ENCODE assay signal across 11 cellular contexts in genomic region chr9:133129001-133129799, GRCh38. TPM values are rescaled to one million over a fixed set of nuclear protein-coding genes. Genes with fewer than 3 reads are reported as not detected.
DNase-seq lines count a peak whose midpoint lies in the region; ATAC-seq and TF ChIP-seq lines count a peak whose summit lies in the region.
"Had no signal": no experiment of that assay in that cellular context is flagged by ENCODE, and none has a peak within 500 bp of the region (broad histone marks: within the 10 kb centered on the region; RNA-seq: fewer than 3 reads in every experiment).

No MANE protein-coding gene starts in this region.

- no peak for TF ChIP-seq POLR2A in heart left ventricle (IDR thresholded peaks at IDR 0.05)

- peaks cover 20% of the 10 kb centered on the region for H3K36me3 Mint-ChIP-seq in T-helper 2 cell treated with Interferon-gamma antibody and Interleukin-4, amounts not matched to agents 5 μg/mL and 100 μg/mL, for 36 hours (ENCODE audit: low read depth)

- H3K4me1 Mint-ChIP-seq in T-helper 2 cell treated with Interferon-gamma antibody and Interleukin-4, amounts not matched to agents 5 μg/mL and 100 μg/mL, for 36 hours (ENCODE audit: low read depth), result peaks cover 40% of the 10 kb centered on the region

- peak overlapping the region in 9 of 12 donors; percentile 34 to 76 (median 56) for H3K27ac ChIP-seq in heart left ventricle
- H3K27ac ChIP-seq in psoas muscle, result peak overlapping the region; percentile 90
- H3K27ac ChIP-seq: 22Rv1, hepatocyte had no signal

- H3K27me3 Mint-ChIP-seq in T-helper 2 cell treated with Interferon-gamma antibody and Interleukin-4, amounts not matched to agents 5 μg/mL and 100 μg/mL, for 36 hours (ENCODE audit: low read depth), result no peaks in the 10 kb centered on the region
- H3K27me3 Mint-ChIP-seq: stimulated activated naive B cell treated with anti-CD40 and anti-IgM and Interleukin-4, amounts not matched to agents 10 μg/mL and 1 μg/mL and 100 μg/mL, for 72 hours had no signal

- peaks cover 25 to 80% (median 56%) of the 10 kb centered on the region in 12 donors for H3K4me1 ChIP-seq in heart left ventricle
- peaks cover 71% of the 10 kb centered on the region for H3K4me1 ChIP-seq in psoas muscle

- H3K9me3 Mint-ChIP-seq in T-helper 2 cell treated with Interferon-gamma antibody and Interleukin-4, amounts not matched to agents 5 μg/mL and 100 μg/mL, for 36 hours, result no peaks in the 10 kb centered on the region
- H3K9me3 Mint-ChIP-seq: stimulated activated naive B cell treated with anti-CD40 and anti-IgM and Interleukin-4, amounts not matched to agents 10 μg/mL and 1 μg/mL and 100 μg/mL, for 72 hours had no signal

- H3K4me3 ChIP-seq in heart left ventricle, result peak overlapping the region in 1 of 12 donors; percentile 49
- H3K4me3 ChIP-seq in psoas muscle, result peak overlapping the region; percentile 11
- H3K4me3 ChIP-seq: hepatocyte had no signal

- H3K36me3 ChIP-seq in heart left ventricle, result no peaks in the 10 kb centered on the region
- no peaks in the 10 kb centered on the region for H3K36me3 ChIP-seq in psoas muscle (ENCODE audit: insufficient read depth in 1 of 2, low read depth in 1 of 2)

- DNase-seq in NCI-H2029 (lab: John Stamatoyannopoulos, UW), result peak; percentile 63
- DNase-seq in NCI-H2029 treated with DMSO at 0.1 percent for 48 hours (lab: John Stamatoyannopoulos, UW), result no peak
- no peak for DNase-seq in T-helper 2 cell treated with Interferon-gamma antibody and Interleukin-4, amounts not matched to agents 5 μg/mL and 100 μg/mL, for 36 hours (ENCODE audit: low spot score)
- DNase-seq in heart left ventricle, result peak in 3 of 5 donors; percentile 42 to 75 (median 61)
- peak in 1 of 2 donors; percentile 59 for DNase-seq in psoas muscle
- DNase-seq in 8988T, result no peak
- no peak for DNase-seq in iPS-NIHi11 (ENCODE audit: low spot score)
- DNase-seq: stimulated activated naive B cell treated with anti-CD40 and anti-IgM and Interleukin-4, amounts not matched to agents 10 μg/mL and 1 μg/mL and 100 μg/mL, for 72 hours had no signal

- peak in 2 of 4 donors; percentile 3 to 7 for ATAC-seq in heart left ventricle
- no peak for ATAC-seq in psoas muscle
- ATAC-seq in GM19023 (IDR thresholded peaks at IDR 0.05; ENCODE audit: unreplicated experiment), result no peak
- ATAC-seq: stimulated activated naive B cell treated with anti-CD40 and anti-IgM and Interleukin-4, amounts not matched to agents 10 μg/mL and 1 μg/mL and 100 μg/mL, for 72 hours had no signal

- TF ChIP-seq CTCF in heart left ventricle (IDR thresholded peaks at IDR 0.05) (no peak), psoas muscle (IDR thresholded peaks at IDR 0.05) (no peak)

- intact Hi-C loops in heart left ventricle (cut with DNase I) (no loop called here), psoas muscle (cut with DNase I) (no loop called here)

- 54 to 86% (median 63%) methylated on average over 23 to 29 of the region's 29 CpGs for WGBS in heart left ventricle, 4 donors
- 55 to 66% (median 57%) methylated on average over 28 to 29 of the region's 29 CpGs for WGBS in psoas muscle, 3 donors

- H3K9me3 ChIP-seq in heart left ventricle (no peaks in the 10 kb centered on the region), psoas muscle (no peaks in the 10 kb centered on the region)

- peak overlapping the region; percentile 73 for H3K27ac Mint-ChIP-seq in T-helper 2 cell treated with Interferon-gamma antibody and Interleukin-4, amounts not matched to agents 5 μg/mL and 100 μg/mL, for 36 hours

- no peaks in the 10 kb centered on the region for H3K27me3 ChIP-seq in heart left ventricle
- H3K27me3 ChIP-seq in psoas muscle (ENCODE audit: insufficient read depth in 3 of 3, low read length in 2 of 3), result no peaks in the 10 kb centered on the region
- H3K27me3 ChIP-seq: hepatocyte had no signal

- H3K4me3 Mint-ChIP-seq in T-helper 2 cell treated with Interferon-gamma antibody and Interleukin-4, amounts not matched to agents 5 μg/mL and 100 μg/mL, for 36 hours, result peak overlapping the region; percentile 87
- H3K4me3 Mint-ChIP-seq: stimulated activated naive B cell treated with anti-CD40 and anti-IgM and Interleukin-4, amounts not matched to agents 10 μg/mL and 1 μg/mL and 100 μg/mL, for 72 hours had no signal

RNA-seq across cellular contexts. Expression of gene RALGDS, which starts 8.2 kb away (rescaled TPM):
- total RNA-seq in heart left ventricle (10 to 100 TPM; 17.8 to 70.1 (median 26.6) TPM), psoas muscle (10 to 100 TPM; 13.3 to 64.6 (median 21.4) TPM)
- polyA plus RNA-seq in heart left ventricle (10 to 100 TPM; 18.3 to 24.8 TPM), psoas muscle (10 to 100 TPM; 12.3 to 21.1 (median 17.2) TPM)

RNA-seq across cellular contexts. Expression of gene GBGT1, which starts 34.5 kb away (rescaled TPM):
- total RNA-seq in heart left ventricle (10 to 100 TPM in 2 of 9 donors, 1 to 10 TPM in 7; 4.6 to 22.5 (median 7.1) TPM), psoas muscle (1 to 10 TPM; 2.0 to 4.4 (median 3.3) TPM)
- polyA plus RNA-seq in heart left ventricle (1 to 10 TPM; 5.4 to 7.0 TPM), psoas muscle (1 to 10 TPM; 1.6 to 2.9 (median 2.7) TPM)

Comparison
In these comparisons a context has a peak if more than half of its experiments do, and no peak if none do; other contexts are left out.
1. DNase-seq: peak in NCI-H2029 (single experiment) and heart left ventricle (3 of 5); none in NCI-H2029 treated with DMSO at 0.1 percent for 48 hours (single experiment), T-helper 2 cell treated with Interferon-gamma antibody and Interleukin-4, amounts not matched to agents 5 μg/mL and 100 μg/mL, for 36 hours (single experiment), 8988T (single experiment) and iPS-NIHi11 (single experiment).